20 cellular contexts compared by ENCODE assay signal in the genomic region with DNA sequence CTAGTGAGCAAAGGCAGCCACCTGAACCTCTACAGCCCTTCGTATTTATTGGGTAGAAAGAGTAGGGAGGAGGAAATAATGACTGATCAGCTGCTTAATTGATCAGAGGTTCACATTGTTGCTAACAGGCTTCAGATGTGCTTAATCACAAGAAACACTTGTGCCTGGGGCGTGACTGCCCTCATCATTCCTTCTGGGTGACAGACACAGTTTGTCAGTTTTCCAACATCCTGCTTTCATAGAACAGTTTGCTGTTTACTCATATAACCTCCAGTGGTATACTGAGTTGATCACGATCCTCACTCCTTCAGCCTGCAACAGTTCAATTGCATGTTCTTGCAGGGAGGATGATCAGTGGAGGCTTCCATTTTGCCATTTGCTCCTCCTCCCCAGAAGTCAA. TPM values are rescaled to one million over a fixed set of nuclear protein-coding genes. Genes with fewer than 3 reads are reported as not detected.
"Had no signal": no experiment of that assay in that cellular context is flagged by ENCODE, and none has a peak within 500 bp of the region (broad histone marks: within the 10 kb centered on the region; RNA-seq: fewer than 3 reads in every experiment).

No MANE protein-coding gene starts in this region.

- H3K79me2 ChIP-seq: hepatocyte had no signal

- H3K36me3 ChIP-seq: ascending aorta, left ventricle myocardium inferior, prostate gland, right atrium auricular region, tibial nerve had no signal

- H3K9me3 ChIP-seq: prostate gland had no signal

- H2AFZ ChIP-seq: hepatocyte had no signal

- H3K4me2 ChIP-seq: hepatocyte had no signal

- H3K4me3 ChIP-seq: ascending aorta, hepatocyte, left ventricle myocardium inferior, prostate gland, right atrium auricular region, tibial nerve had no signal

- H3K27ac ChIP-seq: ascending aorta, hepatocyte, left ventricle myocardium inferior, prostate gland, right atrium auricular region, tibial nerve had no signal

- H3K4me1 ChIP-seq: ascending aorta, left ventricle myocardium inferior, prostate gland, right atrium auricular region, tibial nerve had no signal

- DNase-seq: activated CD4-positive, alpha-beta T cell treated with anti-CD3 and anti-CD28 coated beads, Interleukin-2, amount 10 ng/mL, durations not matched to agents 7 days and 5 days; activated CD8-positive, alpha-beta memory T cell treated with anti-CD3 and anti-CD28 coated beads for 24 hours; activated CD8-positive, alpha-beta memory T cell treated with anti-CD3 and anti-CD28 coated beads, Interleukin-2, amount 50 U/mL, for 48 hours; activated effector memory CD4-positive, alpha-beta T cell treated with anti-CD3 and anti-CD28 coated beads, Interleukin-2, amount 50 U/mL, for 16 hours; activated naive CD4-positive, alpha-beta T cell treated with anti-CD3 and anti-CD28 coated beads, Interleukin-2, amount 50 U/mL, for 16 hours; activated T-cell treated with anti-CD3 and anti-CD28 coated beads, Interleukin-2, amount 50 U/mL, for 72 hours; effector CD4-positive, alpha-beta T cell; foreskin fibroblast; left ventricle myocardium inferior; T1000 had no signal

- H3K27me3 ChIP-seq: ascending aorta, hepatocyte, right atrium auricular region, tibial nerve had no signal

- ATAC-seq: activated T-cell treated with anti-CD3 and anti-CD28 coated beads, Interleukin-2, amount 50 U/mL, for 72 hours; SK-N-SH treated with all-trans-retinoic acid at 6 μM for 48 hours had no signal

RNA-seq across cellular contexts. Expression of gene CASR, which starts 13.6 kb away (rescaled TPM):
- total RNA-seq: ascending aorta; left ventricle myocardium inferior; osteoblast; right atrium auricular region; skeletal muscle tissue; T-helper 1 cell treated with Interleukin-12 subunit alpha and Interleukin-12 subunit beta and Interleukin-4 antibody, amounts not matched to agents 30 ng/mL and 1 ng/mL, for 36 hours had no signal
- polyA plus RNA-seq: neural cell had no signal
